1 cellular context compared by ENCODE assay signal in the genomic region with DNA sequence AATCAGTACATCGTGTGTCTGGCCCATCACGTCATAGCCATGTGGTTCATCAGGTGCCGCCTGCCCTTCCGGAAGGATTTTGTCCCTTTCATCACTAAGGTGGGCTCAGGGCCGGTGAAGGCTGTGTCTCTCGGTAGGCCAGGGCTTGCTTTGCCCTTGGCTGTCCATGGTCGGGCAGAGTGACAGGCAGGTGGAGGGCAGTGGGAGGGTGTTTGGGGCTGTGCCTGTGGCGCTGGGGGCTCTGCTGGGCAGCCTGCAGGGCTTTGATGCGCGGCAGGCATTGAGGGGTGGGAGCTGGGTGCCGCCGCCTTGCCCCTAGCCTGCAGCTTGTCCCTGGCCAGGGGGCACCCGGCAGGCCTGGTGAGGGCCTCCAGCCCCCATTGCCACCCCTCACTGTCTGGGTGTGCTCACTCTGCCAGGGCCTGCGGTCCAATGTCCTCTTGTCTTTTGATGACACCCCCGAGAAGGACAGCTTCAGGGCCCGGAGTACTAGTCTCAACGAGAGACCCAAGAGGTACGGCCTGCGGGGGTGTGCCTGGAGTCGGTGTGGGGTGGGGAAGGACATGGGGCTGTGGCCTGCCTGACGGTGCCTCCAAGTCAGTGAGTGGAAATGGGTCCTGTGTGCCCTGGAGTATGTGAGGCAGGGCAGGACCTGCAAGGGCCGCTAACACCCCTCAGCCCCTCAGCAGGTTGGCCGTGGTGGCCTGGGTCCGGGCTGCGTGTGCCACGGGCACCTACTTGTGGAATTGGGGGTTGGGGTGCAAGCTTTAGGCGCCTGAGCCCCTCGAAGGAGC.
TF ChIP-seq lines count a peak whose summit lies in the region.

No MANE protein-coding gene starts in this region.

TF ChIP-seq in K562, 482 proteins besides CTCF, POLR2A, EP300 and RAD21:
- TF ChIP-seq ZNF24 (IDR thresholded peaks at IDR 0.05) (no peak), ZNF143 (CRISPR knock-in tag; IDR thresholded peaks at IDR 0.05) (no peak), SAFB (IDR thresholded peaks at IDR 0.05; ENCODE audit: borderline replicate concordance, low read depth, low read length) (no peak), SMARCB1 (IDR thresholded peaks at IDR 0.05; ENCODE audit: insufficient read length, low read depth) (no peak), HMBOX1 (IDR thresholded peaks at IDR 0.05) (no peak), POLR2G (IDR thresholded peaks at IDR 0.05; ENCODE audit: low read depth, low read length) (0 out of 2 replicates have a peak, but pooled peaks have one; percentile 19), RBFOX2 (IDR thresholded peaks at IDR 0.05; ENCODE audit: low read depth, low read length) (0 out of 2 replicates have a peak, but pooled peaks have one; percentile 13), RUNX1 (IDR thresholded peaks at IDR 0.05; ENCODE audit: low read depth) (no peak), XRCC5 (IDR thresholded peaks at IDR 0.05; ENCODE audit: low read depth, low read length) (no peak), SRSF3 (IDR thresholded peaks at IDR 0.05; ENCODE audit: insufficient read depth, low read length) (no peak), BRD4 (IDR thresholded peaks at IDR 0.05) (no peak)
